8 cellular contexts compared by ENCODE assay signal in genomic region chr16:88468289-88469129, GRCh38. TPM values are rescaled to one million over a fixed set of nuclear protein-coding genes. Genes with fewer than 3 reads are reported as not detected.
DNase-seq lines count a peak whose midpoint lies in the region; ATAC-seq and TF ChIP-seq lines count a peak whose summit lies in the region.

No MANE protein-coding gene starts in this region.

- no peaks in the 10 kb centered on the region for H3K79me1 ChIP-seq in H9 (ENCODE audit: insufficient read depth, low read depth, low read length, poor library complexity, severe bottlenecking)

- H3K4me2 ChIP-seq in BLaER1, result peak overlapping the region; percentile 62
- no peak overlapping the region for H3K4me2 ChIP-seq in H9 (ENCODE audit: insufficient read depth, insufficient read length, low read length)

- H2BK15ac ChIP-seq in H9 (ENCODE audit: low read depth, low read length), result no peak overlapping the region

- H2BK5ac ChIP-seq in H9 (ENCODE audit: insufficient read length, low read length), result no peak overlapping the region

- no peak overlapping the region for H2BK20ac ChIP-seq in H9 (ENCODE audit: low read depth, low read length, poor library complexity, severe bottlenecking)

- H2AFZ ChIP-seq in H9 (ENCODE audit: low read length), result no peak overlapping the region

- H3K27ac Mint-ChIP-seq in H9 (no peak overlapping the region), T-helper 17 cell (peak overlapping the region; percentile 87), type B pancreatic cell (no peak overlapping the region)

- no peak overlapping the region for H4K8ac ChIP-seq in H9 (replicated peaks; ENCODE audit: insufficient read length, low read depth, low read length)

- no peaks in the 10 kb centered on the region for H3K9me3 Mint-ChIP-seq in H9
- no peaks in the 10 kb centered on the region for H3K9me3 Mint-ChIP-seq in type B pancreatic cell

- H4K91ac ChIP-seq in H9 (ENCODE audit: insufficient read length, low read depth, low read length), result no peak overlapping the region

- H2BK120ac ChIP-seq in H9 (ENCODE audit: low read depth, low read length, poor library complexity, severe bottlenecking), result no peak overlapping the region

- no peak overlapping the region for H3K18ac ChIP-seq in H9 (ENCODE audit: insufficient read length, low read depth, low read length)

- no peak overlapping the region for H3K9ac ChIP-seq in BLaER1
- H3K9ac ChIP-seq in H9 (ENCODE audit: extremely low read depth, insufficient read length, low read length), result no peak overlapping the region

- H4K20me1 ChIP-seq in BLaER1 (peaks cover 84% of the 10 kb centered on the region), H9 (ENCODE audit: control insufficient read depth, insufficient read depth, insufficient read length) (no peaks in the 10 kb centered on the region)

- H3K36me3 Mint-ChIP-seq in H9 (ENCODE audit: insufficient read depth in 1 of 3, low read depth in 3 of 3) (no peaks in the 10 kb centered on the region), T-helper 17 cell (ENCODE audit: low read depth) (no peaks in the 10 kb centered on the region), type B pancreatic cell (no peaks in the 10 kb centered on the region)

- no peak overlapping the region for H2AK5ac ChIP-seq in H9 (ENCODE audit: insufficient read length, low read length)

- H3T11ph ChIP-seq in H9 (ENCODE audit: low read length), result no peak overlapping the region

- no peaks in the 10 kb centered on the region for H3K36me3 ChIP-seq in BLaER1

- TF ChIP-seq CTCF in H9 (conservative IDR thresholded peaks at IDR 0.05) (no peak), type B pancreatic cell (conservative IDR thresholded peaks at IDR 0.05) (no peak)

- no CpG with 5 or more reads among the region's 18 CpGs for WGBS in H9 (ENCODE audit: extremely low coverage, insufficient read length, low lambda C conversion rate)

- no peaks in the 10 kb centered on the region for H3K23me2 ChIP-seq in H9 (ENCODE audit: insufficient read length, low read depth, low read length, poor library complexity, severe bottlenecking)

- peaks cover 4% of the 10 kb centered on the region for H3K27me3 Mint-ChIP-seq in H9 (ENCODE audit: low read depth)
- H3K27me3 Mint-ChIP-seq in T-helper 17 cell, result no peaks in the 10 kb centered on the region
- H3K27me3 Mint-ChIP-seq in type B pancreatic cell, result no peaks in the 10 kb centered on the region

- no peak overlapping the region for H4K5ac ChIP-seq in H9 (ENCODE audit: insufficient read length, low read depth, low read length)

- H3K23ac ChIP-seq in H9 (ENCODE audit: insufficient read length, low read depth, low read length), result no peak overlapping the region

- H3K27ac ChIP-seq in BLaER1, result 0 out of 2 replicates have a peak overlapping the region, but pooled peaks have one; percentile 6
- H3K27ac ChIP-seq in H9 (ENCODE audit: insufficient read length, low read depth, low read length), result no peak overlapping the region

- no peak overlapping the region for H3K56ac ChIP-seq in H9 (ENCODE audit: insufficient read length, low read depth, low read length)

- ATAC-seq in T-helper 17 cell, result peak; percentile 47
- no peak for ATAC-seq in GM19455 (IDR thresholded peaks at IDR 0.05; ENCODE audit: unreplicated experiment)
- ATAC-seq in GM18870 (IDR thresholded peaks at IDR 0.05; ENCODE audit: unreplicated experiment), result no peak
- no peak for ATAC-seq in HG03439 (IDR thresholded peaks at IDR 0.05; ENCODE audit: unreplicated experiment)

- no peak overlapping the region for H2BK12ac ChIP-seq in H9 (ENCODE audit: insufficient read length, low read depth, low read length)

- no peak overlapping the region for H3K4ac ChIP-seq in H9 (ENCODE audit: low read depth, low read length)

- H3K79me2 ChIP-seq in H9 (ENCODE audit: insufficient read depth, low read length), result no peaks in the 10 kb centered on the region

- H3K9me3 ChIP-seq in BLaER1 (no peaks in the 10 kb centered on the region), H9 (ENCODE audit: control insufficient read depth, low read depth, low read length) (no peaks in the 10 kb centered on the region), T-helper 17 cell (ENCODE audit: control insufficient read depth, low read length, poor library complexity, severe bottlenecking) (no peaks in the 10 kb centered on the region)

- H3K4me1 ChIP-seq in BLaER1, result peaks cover 97% of the 10 kb centered on the region
- no peaks in the 10 kb centered on the region for H3K4me1 ChIP-seq in H9 (ENCODE audit: insufficient read depth, low read length)

- H3K27me3 ChIP-seq in BLaER1 (no peaks in the 10 kb centered on the region), H9 (ENCODE audit: insufficient read depth, low read length) (no peaks in the 10 kb centered on the region)

- H3K4me3 Mint-ChIP-seq in H9, result peak overlapping the region in 1 of 2 experiments; percentile 46; a peak in 1 of 5 replicates
- H3K4me3 Mint-ChIP-seq in T-helper 17 cell, result no peak overlapping the region
- H3K4me3 Mint-ChIP-seq in type B pancreatic cell, result no peak overlapping the region

- H3K4me3 ChIP-seq in BLaER1, result no peak overlapping the region

- H3K4me1 Mint-ChIP-seq in H9 (peaks cover 4 to 20% of the 10 kb centered on the region in 2 experiments), T-helper 17 cell (peaks cover 39% of the 10 kb centered on the region), type B pancreatic cell (ENCODE audit: unreplicated experiment) (no peaks in the 10 kb centered on the region)

- DNase-seq in H9 (peak; percentile 96), T-helper 17 cell (no peak), iPS-NIHi7 (ENCODE audit: extremely low spot score) (peak; percentile 99), type B pancreatic cell (ENCODE audit: extremely low spot score, unreplicated experiment) (no peak)

- H3K14ac ChIP-seq in H9 (ENCODE audit: insufficient read depth, low read length), result no peak overlapping the region

RNA-seq across cellular contexts. Expression of gene ZFPM1, which starts 15.4 kb away (rescaled TPM):
- total RNA-seq in H9 (2021) (3.6 and 4.7 TPM in 2 replicates), T-helper 17 cell (10 to 100 TPM; 24.6 to 29.4 TPM), type B pancreatic cell (ENCODE audit: low replicate concordance) (24.0 and 26.7 TPM in 2 replicates)

Comparison
In these comparisons a context has a peak if more than half of its experiments do, and no peak if none do; other contexts are left out.
1. DNase-seq: peak in H9 (single experiment) and iPS-NIHi7 (single experiment); none in T-helper 17 cell (0 of 3) and type B pancreatic cell (single experiment).